Comparison of ENCODE assay signal across 11 cellular contexts in the genomic region with DNA sequence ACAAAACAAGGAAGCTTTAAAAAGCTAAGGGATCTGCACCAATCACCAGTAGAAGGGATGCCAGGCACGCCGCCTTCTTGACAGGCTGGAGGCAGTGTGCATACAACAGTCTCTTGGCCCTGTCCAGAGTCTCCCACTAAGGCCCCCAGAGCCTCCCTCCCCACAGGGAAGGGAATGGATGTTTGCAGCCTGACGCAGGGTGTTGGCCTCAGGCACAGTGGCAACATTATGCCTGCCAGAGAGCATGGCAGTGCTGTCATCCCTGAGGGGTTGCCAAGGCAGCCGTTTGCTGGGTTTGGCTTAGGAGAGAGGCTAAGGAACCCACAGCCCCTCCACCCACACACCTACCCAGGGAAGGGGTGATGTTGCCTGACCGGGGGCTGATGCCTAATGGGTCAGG. TPM values are rescaled to one million over a fixed set of nuclear protein-coding genes. Genes with fewer than 3 reads are reported as not detected.
DNase-seq lines count a peak whose midpoint lies in the region; ATAC-seq, FAIRE-seq and TF ChIP-seq lines count a peak whose summit lies in the region.
"Had no signal": no experiment of that assay in that cellular context is flagged by ENCODE, and none has a peak within 500 bp of the region (broad histone marks: within the 10 kb centered on the region; RNA-seq: fewer than 3 reads in every experiment).

No MANE protein-coding gene starts in this region.

- H3K4me2 ChIP-seq in IMR-90 (ENCODE audit: low read depth, low read length) (no peak overlapping the region), skeletal muscle satellite cell (ENCODE audit: low read length) (peak overlapping the region; percentile 16)

- peaks cover 9% of the 10 kb centered on the region; the same call in 1 of the 2 replicates for H4K20me1 ChIP-seq in IMR-90 (ENCODE audit: insufficient read depth, low read length)

- H3K27me3 Mint-ChIP-seq in activated T-helper 17 cell treated with anti-CD3 and anti-CD28 coated beads, Interleukin-2, amount 50 U/mL, for 72 hours = no peaks in the 10 kb centered on the region

- in situ Hi-C loops in IMR-90 (cut with MboI; ENCODE audit: low sequenced_read_pairs) = no loop called here

- H2BK15ac ChIP-seq in IMR-90 (ENCODE audit: low read depth, low read length) = no peak overlapping the region

- H3K4ac ChIP-seq in IMR-90 (ENCODE audit: low read depth, low read length) = no peak overlapping the region

- ATAC-seq in IMR-90 (ENCODE audit: low read depth) (no peak), GM18907 (IDR thresholded peaks at IDR 0.05; ENCODE audit: unreplicated experiment) (no peak)
- ATAC-seq in activated T-helper 17 cell treated with anti-CD3 and anti-CD28 coated beads, Interleukin-2, amount 50 U/mL, for 72 hours (replicated peaks) = no peak

- H3K79me1 ChIP-seq in IMR-90 (ENCODE audit: low read depth in 1 of 2, low read length in 2 of 2) = peaks cover 37 to 79% of the 10 kb centered on the region in 2 experiments

- H2BK5ac ChIP-seq in IMR-90 (ENCODE audit: low read depth, low read length, poor library complexity, severe bottlenecking) = no peak overlapping the region

- H2AFZ ChIP-seq in IMR-90 (replicated peaks; ENCODE audit: low read length, poor library complexity) = no peak overlapping the region

- H2BK20ac ChIP-seq in IMR-90 (ENCODE audit: low read depth, low read length) = no peak overlapping the region

- peaks cover 6% of the 10 kb centered on the region; the same call in 1 of the 2 replicates for H3K36me3 ChIP-seq in IMR-90 (ENCODE audit: control insufficient read depth, insufficient read depth, low read length)
- peaks cover 22% of the 10 kb centered on the region for H3K36me3 ChIP-seq in left ventricle myocardium inferior
- H3K36me3 ChIP-seq in skeletal muscle satellite cell (ENCODE audit: insufficient read depth, low read length) = peaks cover 44% of the 10 kb centered on the region

- H3K9me3 Mint-ChIP-seq in activated T-helper 17 cell treated with anti-CD3 and anti-CD28 coated beads, Interleukin-2, amount 50 U/mL, for 72 hours = no peaks in the 10 kb centered on the region
- H3K9me3 Mint-ChIP-seq: brain, nephron progenitor cell had no signal

- dilution Hi-C loops in IMR-90 (cut with HindIII; ENCODE audit: low sequenced_read_pairs, unreplicated experiment) = no loop called here

- H3K9me1 ChIP-seq in IMR-90 (ENCODE audit: insufficient read depth, low read length) = peaks cover 19% of the 10 kb centered on the region

- H2BK120ac ChIP-seq in IMR-90 (ENCODE audit: low read depth, low read length) = no peak overlapping the region

- H3K27me3 ChIP-seq in IMR-90 (ENCODE audit: control insufficient read depth, insufficient read depth, low read length) (no peaks in the 10 kb centered on the region), left ventricle myocardium inferior (ENCODE audit: low read depth) (no peaks in the 10 kb centered on the region), skeletal muscle satellite cell (ENCODE audit: control insufficient read depth, insufficient read depth, low read length) (no peaks in the 10 kb centered on the region)

- POLR2A ChIA-PET in IMR-90 (lab: Charles Lee; ENCODE audit: unreplicated experiment) = no interaction called here

- no peak for DNase-seq in IMR-90
- DNase-seq in left ventricle myocardium inferior = peak; percentile 68
- no peak for DNase-seq in HUDEP-2 (lab: John Stamatoyannopoulos, UW; ENCODE audit: unreplicated experiment in 76 of 76)
- DNase-seq in HTR-8/SVneo (ENCODE audit: insufficient read length, low spot score) = no peak
- no peak for DNase-seq in stimulated activated CD4-positive, alpha-beta T cell treated with anti-CD3 and anti-CD28 coated beads, Interleukin-4, amount 100 ng/mL, for 4 hours
- DNase-seq: NCI-H526 treated with DMSO at 0.1 percent for 48 hours, nephron progenitor cell had no signal

- no peak; the same call in 1 of the 2 replicates for TF ChIP-seq POLR2A in IMR-90 (IDR thresholded peaks at IDR 0.05; ENCODE audit: low read depth, low read length)

- H3K9me3 ChIP-seq in IMR-90 (ENCODE audit: control insufficient read depth, insufficient read depth, low read length) (no peaks in the 10 kb centered on the region), left ventricle myocardium inferior (replicated peaks) (no peaks in the 10 kb centered on the region), skeletal muscle satellite cell (replicated peaks; ENCODE audit: low read length) (no peaks in the 10 kb centered on the region)

- no peak overlapping the region for H3K56ac ChIP-seq in IMR-90 (ENCODE audit: extremely low read depth, insufficient read depth, low read length)

- H3K4me3 ChIP-seq in IMR-90 (ENCODE audit: insufficient read depth, low read depth, low read length) = no peak overlapping the region
- peak overlapping the region; percentile 75 for H3K4me3 ChIP-seq in left ventricle myocardium inferior
- no peak overlapping the region for H3K4me3 ChIP-seq in skeletal muscle satellite cell (ENCODE audit: low read length)

- no peak overlapping the region for H3K18ac ChIP-seq in IMR-90 (ENCODE audit: low read depth, low read length)

- peak overlapping the region; percentile 81 for H3K4me3 Mint-ChIP-seq in activated T-helper 17 cell treated with anti-CD3 and anti-CD28 coated beads, Interleukin-2, amount 50 U/mL, for 72 hours
- H3K4me3 Mint-ChIP-seq: nephron progenitor cell had no signal

- no peak overlapping the region for H4K5ac ChIP-seq in IMR-90 (ENCODE audit: low read depth, low read length)

- H2AK9ac ChIP-seq in IMR-90 (replicated peaks; ENCODE audit: low read depth, low read length, poor library complexity) = peak overlapping the region; percentile 62

- no peak overlapping the region for H3K27ac ChIP-seq in IMR-90 (ENCODE audit: insufficient read depth, low read length)
- H3K27ac ChIP-seq in left ventricle myocardium inferior (replicated peaks) = peak overlapping the region; percentile 92

- CTCF ChIA-PET in IMR-90 (lab: Yijun Ruan, JAX) = interaction anchor here (0.7 to 1.3 kb wide), 2 partner anchors 10 to 40 kb away, joined by 3 read pairs; no protein-coding TSS in a partner anchor

- WGBS in IMR-90 (ENCODE audit: extremely low coverage in 2 of 2, insufficient read length in 1 of 2), 2 experiments = no CpG with 5 or more reads among the region's 5 CpGs

- BruUV-seq in IMR-90 (replicated peaks; lab: Mats Ljungman, UMichigan) = no TSS peak

- H3K23ac ChIP-seq in IMR-90 (ENCODE audit: low read depth, low read length) = no peak overlapping the region

- no peak for FAIRE-seq in HTR-8/SVneo (lab: Jason Lieb, UNC)

- peaks cover 32% of the 10 kb centered on the region for H3K4me1 Mint-ChIP-seq in activated T-helper 17 cell treated with anti-CD3 and anti-CD28 coated beads, Interleukin-2, amount 50 U/mL, for 72 hours

- H3K27ac Mint-ChIP-seq in activated T-helper 17 cell treated with anti-CD3 and anti-CD28 coated beads, Interleukin-2, amount 50 U/mL, for 72 hours = peak overlapping the region; percentile 86
- H3K27ac Mint-ChIP-seq: nephron progenitor cell had no signal

- H3K36me3 Mint-ChIP-seq in activated T-helper 17 cell treated with anti-CD3 and anti-CD28 coated beads, Interleukin-2, amount 50 U/mL, for 72 hours (ENCODE audit: low read depth) = peaks cover 75% of the 10 kb centered on the region

- no peak overlapping the region for H3K14ac ChIP-seq in IMR-90 (replicated peaks; ENCODE audit: low read depth, low read length)

- no peak for TF ChIP-seq RAD21 in IMR-90 (IDR thresholded peaks at IDR 0.05; ENCODE audit: low read length)

- intact Hi-C loops in IMR-90 (cut with micrococcal nuclease) = no loop called here
- intact Hi-C loops in left ventricle myocardium inferior (cut with micrococcal nuclease) = no loop called here

- no peak overlapping the region for H4K91ac ChIP-seq in IMR-90 (ENCODE audit: insufficient read depth, low read depth, low read length)

- H3K9ac ChIP-seq in IMR-90 (ENCODE audit: low read depth, low read length) = no peak overlapping the region
- H3K9ac ChIP-seq in skeletal muscle satellite cell (ENCODE audit: low read depth, low read length) = no peak overlapping the region

- TF ChIP-seq CTCF in IMR-90 (conservative IDR thresholded peaks at IDR 0.05; ENCODE audit: low read depth, low read length) = no peak
- no peak for TF ChIP-seq CTCF in left ventricle myocardium inferior (IDR thresholded peaks at IDR 0.05; ENCODE audit: borderline replicate concordance)

- H4K8ac ChIP-seq in IMR-90 (ENCODE audit: low read depth in 2 of 2, low read length in 2 of 2) = no peak overlapping the region

- peaks cover 17% of the 10 kb centered on the region for H3K4me1 ChIP-seq in IMR-90 (ENCODE audit: control insufficient read depth, insufficient read depth, low read length)
- peaks cover 98% of the 10 kb centered on the region for H3K4me1 ChIP-seq in left ventricle myocardium inferior
- H3K4me1 ChIP-seq in skeletal muscle satellite cell (ENCODE audit: control insufficient read depth, insufficient read depth, low read length) = peaks cover 62% of the 10 kb centered on the region

- H2AK5ac ChIP-seq in IMR-90 (ENCODE audit: low read depth, low read length) = no peak overlapping the region

TF ChIP-seq in IMR-90, 13 proteins besides CTCF, POLR2A, EP300 and RAD21 (continues in another document):
- TF ChIP-seq SMC3 (IDR thresholded peaks at IDR 0.05; ENCODE audit: low read depth, low read length) (no peak), RCOR1 (IDR thresholded peaks at IDR 0.05; ENCODE audit: insufficient replicate concordance, low read length) (no peak), BHLHE40 (IDR thresholded peaks at IDR 0.05; ENCODE audit: low read depth, low read length) (no peak)

RNA-seq across cellular contexts. Expression of a gene that starts 4.8 kb away (rescaled TPM):
- total RNA-seq in IMR-90 (2012; rRNA removed) (18.8 and 26.9 TPM in 2 replicates), left ventricle myocardium inferior (27.2 TPM)
- 36.1 and 48.7 TPM in 2 replicates for polyA plus RNA-seq in IMR-90 (2012; rRNA removed)
- polyA plus RNA-seq in IMR-90 (2012; cell fraction: cytosol; rRNA removed) = 31.0 and 54.1 TPM in 2 replicates
- 41.9 and 95.5 TPM in 2 replicates for polyA plus RNA-seq in IMR-90 (2012; cell fraction: nucleus; rRNA removed; ENCODE audit: low replicate concordance)
- total RNA-seq in activated T-helper 17 cell treated with anti-CD3 and anti-CD28 coated beads, Interleukin-2, amount 50 U/mL, for 72 hours = 10 to 100 TPM; 12.6 to 22.9 TPM
- total RNA-seq in skeletal muscle satellite cell (2012; rRNA removed) = 2.8 and 4.4 TPM in 2 replicates

RNA-seq across cellular contexts. Expression of a gene that starts 18.4 kb away (rescaled TPM):
- total RNA-seq in IMR-90 (2012; rRNA removed) = not detected in 2 replicates
- polyA plus RNA-seq in IMR-90 (2012; rRNA removed) = not detected in 2 replicates
- not detected in 2 replicates for polyA plus RNA-seq in IMR-90 (2012; cell fraction: cytosol; rRNA removed)
- polyA plus RNA-seq in IMR-90 (2012; cell fraction: nucleus; rRNA removed; ENCODE audit: low replicate concordance) = 0.05 and 0.19 TPM in 2 replicates
- under 1 TPM; 0.26 TPM for total RNA-seq in activated T-helper 17 cell treated with anti-CD3 and anti-CD28 coated beads, Interleukin-2, amount 50 U/mL, for 72 hours
- 0.44 TPM for total RNA-seq in left ventricle myocardium inferior
- not detected in 2 replicates for total RNA-seq in skeletal muscle satellite cell (2012; rRNA removed)

RNA-seq across cellular contexts. Expression of a gene that starts 38.7 kb away (rescaled TPM):
- total RNA-seq in IMR-90 (2012; rRNA removed) (92.8 and 98.8 TPM in 2 replicates), left ventricle myocardium inferior (68.7 TPM)
- polyA plus RNA-seq in IMR-90 (2012; rRNA removed) = 134 and 140 TPM in 2 replicates
- polyA plus RNA-seq in IMR-90 (2012; cell fraction: cytosol; rRNA removed) = 85.4 and 108 TPM in 2 replicates
- polyA plus RNA-seq in IMR-90 (2012; cell fraction: nucleus; rRNA removed; ENCODE audit: low replicate concordance) = 39.7 and 45.7 TPM in 2 replicates
- total RNA-seq in activated T-helper 17 cell treated with anti-CD3 and anti-CD28 coated beads, Interleukin-2, amount 50 U/mL, for 72 hours = 10 to 100 TPM; 40.1 to 64.1 TPM
- 64.4 and 70.6 TPM in 2 replicates for total RNA-seq in skeletal muscle satellite cell (2012; rRNA removed)
